Comparison of ENCODE assay signal across 12 cellular contexts in the genomic region with DNA sequence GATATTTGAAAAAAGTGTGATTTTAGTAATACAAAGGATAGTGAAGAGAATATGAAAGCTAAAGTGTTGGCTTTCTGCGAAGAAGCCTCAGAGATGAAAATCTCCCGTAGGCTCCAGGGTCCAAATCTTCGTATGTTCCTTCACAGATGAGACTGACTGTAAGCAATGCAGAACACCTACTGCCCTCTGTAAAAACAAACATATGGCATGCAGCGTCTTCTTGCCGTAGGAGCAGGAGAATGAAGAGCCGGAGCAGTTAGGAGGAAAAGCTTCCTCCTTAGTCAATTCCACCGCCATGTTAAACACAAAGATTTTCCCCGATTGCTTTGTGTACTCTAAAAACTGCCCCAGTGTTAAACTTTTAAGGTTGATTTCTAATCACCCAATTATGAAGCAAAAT. TPM values are rescaled to one million over a fixed set of nuclear protein-coding genes. Genes with fewer than 3 reads are reported as not detected.
DNase-seq lines count a peak whose midpoint lies in the region; ATAC-seq and TF ChIP-seq lines count a peak whose summit lies in the region.
"Had no signal": no experiment of that assay in that cellular context is flagged by ENCODE, and none has a peak within 500 bp of the region (broad histone marks: within the 10 kb centered on the region; RNA-seq: fewer than 3 reads in every experiment).

No MANE protein-coding gene starts in this region.

- H3K27me3 ChIP-seq in right cardiac atrium (ENCODE audit: control insufficient read depth, insufficient read depth): no peaks in the 10 kb centered on the region
- H3K27me3 ChIP-seq in left ventricle myocardium inferior (ENCODE audit: low read depth): no peaks in the 10 kb centered on the region
- H3K27me3 ChIP-seq in lower lobe of right lung (ENCODE audit: low read depth): no peaks in the 10 kb centered on the region
- H3K27me3 ChIP-seq: neutrophil had no signal

- H3K36me3 ChIP-seq in left ventricle myocardium inferior (no peaks in the 10 kb centered on the region), lower lobe of right lung (peaks cover 4% of the 10 kb centered on the region)

- intact Hi-C loops in right cardiac atrium (cut with DNase I) (no loop called here), left ventricle myocardium inferior (cut with micrococcal nuclease) (no loop called here), lower lobe of right lung (cut with DNase I) (no loop called here)

- peak overlapping the region; percentile 46 for H3K4me3 Mint-ChIP-seq in chondrocyte (ENCODE audit: unreplicated experiment)
- H3K4me3 Mint-ChIP-seq: immature natural killer cell had no signal

- peak overlapping the region; percentile 89 for H3K27ac Mint-ChIP-seq in chondrocyte (ENCODE audit: unreplicated experiment)
- H3K27ac Mint-ChIP-seq: immature natural killer cell had no signal

- H3K4me3 ChIP-seq in right cardiac atrium (ENCODE audit: low read length) (no peak overlapping the region), left ventricle myocardium inferior (no peak overlapping the region), lower lobe of right lung (peak overlapping the region; percentile 14)

- ATAC-seq in right cardiac atrium (peak; percentile 39 to 51), lower lobe of right lung (peak; percentile 51 to 84)
- ATAC-seq: stimulated activated naive CD8-positive, alpha-beta T cell treated with anti-CD3 and anti-CD28 coated beads, Interleukin-15, Interleukin-2, amounts not matched to agents 100 U/mL and 50 U/mL, for 24 hours had no signal

- no peak overlapping the region for H3K27ac ChIP-seq in right cardiac atrium (ENCODE audit: low read length)
- no peak overlapping the region for H3K27ac ChIP-seq in left ventricle myocardium inferior (replicated peaks)
- H3K27ac ChIP-seq in lower lobe of right lung: peak overlapping the region; percentile 59
- H3K27ac ChIP-seq: neutrophil had no signal

- peaks cover 54% of the 10 kb centered on the region for H3K4me1 Mint-ChIP-seq in chondrocyte (ENCODE audit: low read depth)
- H3K4me1 Mint-ChIP-seq: immature natural killer cell had no signal

- DNase-seq in right cardiac atrium (no peak), left ventricle myocardium inferior (no peak), chondrocyte (ENCODE audit: low spot score) (no peak), lower lobe of right lung (no peak), amniotic stem cell (lab: John Stamatoyannopoulos, UW) (no peak), kidney tubule cell (ENCODE audit: low spot score) (no peak), NAMALWA (ENCODE audit: low spot score) (no peak), iPS-NIHi11 (ENCODE audit: low spot score) (no peak)
- DNase-seq: activated T-cell treated with anti-CD3 and anti-CD28 coated beads for 4 hours; immature natural killer cell; stimulated activated naive CD8-positive, alpha-beta T cell treated with anti-CD3 and anti-CD28 coated beads, Interleukin-15, Interleukin-2, amounts not matched to agents 100 U/mL and 50 U/mL, for 24 hours had no signal

- no peaks in the 10 kb centered on the region for H3K9me3 Mint-ChIP-seq in chondrocyte (ENCODE audit: low read depth)
- H3K9me3 Mint-ChIP-seq: immature natural killer cell had no signal

- H3K36me3 Mint-ChIP-seq in chondrocyte (ENCODE audit: low read depth): peaks cover 3% of the 10 kb centered on the region

- H3K27me3 Mint-ChIP-seq in chondrocyte (ENCODE audit: low read depth): no peaks in the 10 kb centered on the region

- TF ChIP-seq CTCF in left ventricle myocardium inferior (IDR thresholded peaks at IDR 0.05; ENCODE audit: borderline replicate concordance): no peak
- peak; percentile 57 for TF ChIP-seq CTCF in chondrocyte (IDR thresholded peaks at IDR 0.05)
- no peak for TF ChIP-seq CTCF in lower lobe of right lung (IDR thresholded peaks at IDR 0.05)

- H3K9me3 ChIP-seq in right cardiac atrium (ENCODE audit: control insufficient read depth, low read length): no peaks in the 10 kb centered on the region
- no peaks in the 10 kb centered on the region for H3K9me3 ChIP-seq in left ventricle myocardium inferior (replicated peaks)
- no peaks in the 10 kb centered on the region for H3K9me3 ChIP-seq in lower lobe of right lung
- H3K9me3 ChIP-seq: neutrophil had no signal

- 81% methylated on average over 8 of the region's 8 CpGs for WGBS in right cardiac atrium

- no peaks in the 10 kb centered on the region for H3K4me1 ChIP-seq in right cardiac atrium (ENCODE audit: control insufficient read depth, insufficient read depth, low read length)
- no peaks in the 10 kb centered on the region for H3K4me1 ChIP-seq in left ventricle myocardium inferior
- no peaks in the 10 kb centered on the region for H3K4me1 ChIP-seq in lower lobe of right lung

RNA-seq across cellular contexts. Expression of a gene that starts 22.5 kb away (rescaled TPM):
- 10 to 100 TPM; 15.9 to 21.4 (median 18.2) TPM for total RNA-seq in right cardiac atrium
- 14.2 TPM for polyA plus RNA-seq in right cardiac atrium
- 18.0 TPM for total RNA-seq in left ventricle myocardium inferior
- 19.6 to 25.9 TPM (median 21.3 TPM) in 3 replicates for total RNA-seq in chondrocyte
- 16.2 TPM for total RNA-seq in lower lobe of right lung

RNA-seq across cellular contexts. Expression of a gene that starts 22.6 kb away (rescaled TPM):
- total RNA-seq in right cardiac atrium: 10 to 100 TPM; 18.6 to 21.4 (median 20.5) TPM
- 12.6 TPM for polyA plus RNA-seq in right cardiac atrium
- 20.5 TPM for total RNA-seq in left ventricle myocardium inferior
- 26.3 to 34.9 TPM (median 30.2 TPM) in 3 replicates for total RNA-seq in chondrocyte
- total RNA-seq in lower lobe of right lung: 38.6 TPM
